ENCODE assay signal across 8 cellular contexts in the genomic region with DNA sequence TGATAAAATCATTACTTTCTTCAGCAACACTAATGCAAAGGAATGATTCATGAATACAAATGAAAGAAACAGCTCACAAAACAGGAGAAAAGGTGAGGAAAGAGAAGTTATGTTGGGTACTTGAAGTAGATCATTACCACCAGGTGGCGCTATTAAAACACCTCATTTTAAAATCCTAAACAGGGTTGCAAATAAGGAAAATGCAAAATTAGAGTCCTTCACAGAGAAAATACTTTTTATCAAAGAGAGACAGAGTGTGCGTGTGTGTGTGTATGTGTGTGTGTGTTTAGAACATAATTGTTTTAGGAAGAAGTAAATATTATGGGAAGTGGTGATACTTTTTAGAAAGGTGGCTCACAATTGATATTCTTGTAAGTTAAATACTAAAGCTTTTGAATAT. TPM values are rescaled to one million over a fixed set of nuclear protein-coding genes. Genes with fewer than 3 reads are reported as not detected.
A peak's percentile ranks its signal among the peaks of the same experiment; 100 is the strongest.
DNase-seq lines count a peak whose midpoint lies in the region; ATAC-seq, FAIRE-seq and TF ChIP-seq lines count a peak whose summit lies in the region.

No MANE protein-coding gene starts in this region.

- H3K79me2 ChIP-seq in OCI-LY1 (ENCODE audit: insufficient read depth, low read length) (no peaks in the 10 kb centered on the region), HepG2 (ENCODE audit: insufficient read depth, low read length) (no peaks in the 10 kb centered on the region)

- H3K9me2 ChIP-seq in OCI-LY1 (ENCODE audit: low read depth, low read length), result no peaks in the 10 kb centered on the region

- intact Hi-C loops in HepG2 (cut with micrococcal nuclease; ENCODE audit: unreplicated experiment), result loop anchor here (1.0 to 10.0 kb wide), 4 partner anchors 249 to 1006 kb away; no protein-coding TSS in a partner anchor

- FAIRE-seq in HepG2 (lab: Jason Lieb, UNC) (peak; percentile 59), urothelium cell line (lab: Jason Lieb, UNC) (no peak)

- H3K36me3 ChIP-seq in OCI-LY1 (ENCODE audit: insufficient read depth, low read length), result no peaks in the 10 kb centered on the region
- H3K36me3 ChIP-seq in HepG2 (replicated peaks in 1 of 2; ENCODE audit: control insufficient read depth in 1 of 2, insufficient read depth in 2 of 2, low read length in 2 of 2), result no peaks in the 10 kb centered on the region

- H3F3A ChIP-seq in OCI-LY1 (ENCODE audit: insufficient read depth, low read length), result no peaks in the 10 kb centered on the region

- H3K4me2 ChIP-seq in OCI-LY1 (ENCODE audit: low read length) (no peak overlapping the region), HepG2 (ENCODE audit: low read depth, low read length) (no peak overlapping the region)

- in situ Hi-C loops in KBM-7 (cut with MboI; ENCODE audit: low pct_unique_long_range_greater_than_20kb, low sequenced_read_pairs) (loop anchor here (25.0 kb wide), 1 partner anchor 1016 kb away; no protein-coding TSS in a partner anchor), HepG2 (cut with HindIII; ENCODE audit: extremely low pct_ligation_motif_present, low pct_unique_long_range_greater_than_20kb) (loop anchor here (5.0 kb wide), 1 partner anchor 1006 kb away; no protein-coding TSS in a partner anchor)

- TF ChIP-seq EP300 in HepG2 (IDR thresholded peaks at IDR 0.05; ENCODE audit: low read depth in 2 of 2, low read length in 2 of 2) (no peak), HepG2 (CRISPR knock-in tag; IDR thresholded peaks at IDR 0.05; ENCODE audit: borderline replicate concordance) (no peak)

- no peaks in the 10 kb centered on the region for H3K4me1 ChIP-seq in OCI-LY1 (ENCODE audit: insufficient read depth, low read length, severe bottlenecking)
- peaks cover 13% of the 10 kb centered on the region for H3K4me1 ChIP-seq in HepG2 (ENCODE audit: insufficient read depth, low read length)

- POLR2A ChIA-PET in HepG2 (lab: Yijun Ruan, JAX), result no interaction called here

- TF ChIP-seq POLR2A in HepG2 (IDR thresholded peaks at IDR 0.05; ENCODE audit: insufficient read depth in 1 of 2, low read depth in 2 of 2, low read length in 2 of 2), result no peak

- H3K9ac ChIP-seq in OCI-LY1 (ENCODE audit: low read length), result no peak overlapping the region
- no peak overlapping the region for H3K9ac ChIP-seq in HepG2 (ENCODE audit: insufficient read depth, low read depth, low read length)

- CTCF ChIA-PET in HepG2 (lab: Yijun Ruan, JAX; ENCODE audit: low intra/inter-chr PET ratio, low total read pairs), result interaction anchor here (1.8 kb wide), 1 partner anchor 1007 kb away, joined by 11 read pairs; no protein-coding TSS in a partner anchor

- H2AFZ ChIP-seq in OCI-LY1 (ENCODE audit: low read length), result no peak overlapping the region
- no peak overlapping the region for H2AFZ ChIP-seq in HepG2 (ENCODE audit: low read length)

- H4K20me1 ChIP-seq in OCI-LY1 (ENCODE audit: insufficient read depth, low read length) (no peaks in the 10 kb centered on the region), HepG2 (ENCODE audit: insufficient read depth, low read length) (no peaks in the 10 kb centered on the region)

- TF ChIP-seq CTCF in OCI-LY1 (IDR thresholded peaks at IDR 0.05; ENCODE audit: low read length) (peak; percentile 83), coronary artery (IDR thresholded peaks at IDR 0.05) (peak; percentile 29), HepG2 (CRISPR knock-in tag; IDR thresholded peaks at IDR 0.05) (peak; percentile 71)

- no peaks in the 10 kb centered on the region for H3K27me3 ChIP-seq in OCI-LY1 (ENCODE audit: insufficient read depth, low read length)
- H3K27me3 ChIP-seq in HepG2 (ENCODE audit: control insufficient read depth in 1 of 2, insufficient read depth in 2 of 2, low read length in 2 of 2), result no peaks in the 10 kb centered on the region

- H3K9me3 ChIP-seq in OCI-LY1 (ENCODE audit: low read length) (no peaks in the 10 kb centered on the region), HepG2 (ENCODE audit: low read length) (no peaks in the 10 kb centered on the region)

- DNase-seq in DMS53 treated with DMSO at 0.1 percent for 48 hours (lab: John Stamatoyannopoulos, UW; ENCODE audit: unreplicated experiment) (peak; percentile 75), KBM-7 (peak; percentile 85), coronary artery (ENCODE audit: low spot score) (no peak), HepG2 (ENCODE audit: low spot score) (peak; percentile 49), urothelium cell line (ENCODE audit: low spot score) (peak; percentile 32)

- H3K4me3 ChIP-seq in OCI-LY1 (ENCODE audit: low read depth, low read length, poor library complexity, severe bottlenecking) (no peak overlapping the region), coronary artery (no peak overlapping the region), HepG2 (replicated peaks in 1 of 3; ENCODE audit: insufficient read depth in 1 of 3, low read depth in 2 of 3, low read length in 3 of 3) (no peak overlapping the region)

- no TSS peak for BruUV-seq in HepG2 (replicated peaks; lab: Mats Ljungman, UMichigan)

- 1% methylated on average over 2 of the region's 2 CpGs for WGBS in HepG2 (ENCODE audit: low lambda C conversion rate)

- peak; percentile 65; the same call in 1 of the 2 replicates for TF ChIP-seq RAD21 in HepG2 (CRISPR knock-in tag; IDR thresholded peaks at IDR 0.05)

- ATAC-seq in HepG2 (no peak; the same call in 2 of the 3 replicates), GM18519 (IDR thresholded peaks at IDR 0.05; ENCODE audit: low FRiP score, unreplicated experiment) (no peak), HG02884 (IDR thresholded peaks at IDR 0.05; ENCODE audit: unreplicated experiment) (no peak)

- H3K27ac ChIP-seq in OCI-LY1 (ENCODE audit: low read depth, low read length, poor library complexity, severe bottlenecking) (no peak overlapping the region), coronary artery (peak overlapping the region; percentile 45 to 73), HepG2 (ENCODE audit: extremely low read length, insufficient read depth, low read length) (no peak overlapping the region)

TF ChIP-seq in HepG2, 621 proteins besides CTCF, POLR2A, EP300 and RAD21 (continues in another document):
- no peak for TF ChIP-seq KLF12 (CRISPR knock-in tag; IDR thresholded peaks at IDR 0.05; ENCODE audit: borderline replicate concordance)
- TF ChIP-seq KLF13 (CRISPR knock-in tag; IDR thresholded peaks at IDR 0.05), result no peak
- TF ChIP-seq ZNF792 (CRISPR knock-in tag; IDR thresholded peaks at IDR 0.05), result no peak
- no peak for TF ChIP-seq BRD4 (CRISPR knock-in tag; IDR thresholded peaks at IDR 0.05)
- no peak for TF ChIP-seq NCOR1 (IDR thresholded peaks at IDR 0.05; ENCODE audit: borderline replicate concordance, low read length)
- TF ChIP-seq SP2 (CRISPR knock-in tag; IDR thresholded peaks at IDR 0.05), result no peak
- TF ChIP-seq FOXA3 (CRISPR knock-in tag; IDR thresholded peaks at IDR 0.05), result peak; percentile 10; the same call in 1 of the 2 replicates
- TF ChIP-seq, protein P1, sequence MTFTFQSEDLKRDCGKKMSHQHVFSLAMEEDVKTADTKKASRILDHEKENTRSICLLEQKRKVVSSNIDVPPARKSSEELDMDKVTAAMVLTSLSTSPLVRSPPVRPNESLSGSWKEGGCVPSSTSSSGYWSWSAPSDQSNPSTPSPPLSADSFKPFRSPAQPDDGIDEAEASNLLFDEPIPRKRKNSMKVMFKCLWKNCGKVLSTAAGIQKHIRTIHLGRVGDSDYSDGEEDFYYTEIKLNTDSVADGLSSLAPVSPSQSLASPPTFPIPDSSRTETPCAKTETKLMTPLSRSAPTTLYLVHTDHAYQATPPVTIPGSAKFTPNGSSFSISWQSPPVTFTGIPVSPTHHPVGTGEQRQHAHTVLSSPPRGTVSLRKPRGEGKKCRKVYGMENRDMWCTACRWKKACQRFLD (CRISPR knock-in tag; IDR thresholded peaks at IDR 0.05; ENCODE audit: borderline replicate concordance), result no peak
- no peak for TF ChIP-seq GTF3A (CRISPR knock-in tag; conservative IDR thresholded peaks at IDR 0.05)
- TF ChIP-seq DPF2 (CRISPR knock-in tag; IDR thresholded peaks at IDR 0.05; ENCODE audit: borderline replicate concordance, low read depth), result no peak
- no peak for TF ChIP-seq ZMYM3 (CRISPR knock-in tag; IDR thresholded peaks at IDR 0.05)
- no peak for TF ChIP-seq ZNF101 (CRISPR knock-in tag; IDR thresholded peaks at IDR 0.05; ENCODE audit: borderline replicate concordance, low read depth)
- peak; percentile 74 for TF ChIP-seq SMC3 (IDR thresholded peaks at IDR 0.05; ENCODE audit: low read length)
- TF ChIP-seq ZNF772 (CRISPR knock-in tag; IDR thresholded peaks at IDR 0.05), result no peak

RNA-seq across cellular contexts. Expression of a gene that starts 49.5 kb away (rescaled TPM):
- not detected in 2 replicates for total RNA-seq in HepG2 (2016; rRNA removed; fragmentation: Illumina TruSeq; extraction: Trizol)
- total RNA-seq in HepG2 (2016; cell fraction: cytosol; rRNA removed; fragmentation: Illumina TruSeq; extraction: Trizol; ENCODE audit: low read depth), result not detected in 2 replicates
- total RNA-seq in HepG2 (2016; cell fraction: insoluble cytoplasmic fraction; rRNA removed; fragmentation: Illumina TruSeq; extraction: Trizol), result not detected in 2 replicates
- not detected in 2 replicates for total RNA-seq in HepG2 (2016; cell fraction: membrane; rRNA removed; fragmentation: Illumina TruSeq; extraction: Trizol)
- not detected in 2 replicates for total RNA-seq in HepG2 (2016; cell fraction: nucleus; rRNA removed; fragmentation: Illumina TruSeq; extraction: Trizol)
- not detected in 2 replicates for polyA plus RNA-seq in HepG2 (2011; rRNA removed)
- polyA plus RNA-seq in HepG2 (2011; cell fraction: cytosol; rRNA removed), result not detected in 2 replicates
- polyA plus RNA-seq in HepG2 (2011; cell fraction: nucleus; rRNA removed), result not detected in 2 replicates
- polyA plus RNA-seq in HepG2 (2012), result not detected in 2 replicates
- polyA plus RNA-seq in HepG2 (2016; cell fraction: cytosol; fragmentation: Illumina TruSeq; extraction: Trizol; ENCODE audit: low read depth), result not detected in 2 replicates
- polyA plus RNA-seq in HepG2 (2016; cell fraction: insoluble cytoplasmic fraction; fragmentation: Illumina TruSeq; extraction: Trizol; ENCODE audit: low read depth), result not detected in 2 replicates
- not detected in 2 replicates for polyA plus RNA-seq in HepG2 (2016; cell fraction: membrane; fragmentation: Illumina TruSeq; extraction: Trizol; ENCODE audit: low read depth)
- polyA plus RNA-seq in HepG2 (2016; cell fraction: nucleus; fragmentation: Illumina TruSeq; extraction: Trizol; ENCODE audit: insufficient read depth, low read depth), result not detected in 2 replicates
- polyA minus RNA-seq in HepG2 (2011; rRNA and poly(A)+ RNA removed; ENCODE audit: low replicate concordance), result not detected in 2 replicates
- not detected in 2 replicates for polyA minus RNA-seq in HepG2 (2011; cell fraction: cytosol; rRNA and poly(A)+ RNA removed)
- not detected in 2 replicates for polyA minus RNA-seq in HepG2 (2011; cell fraction: nucleus; rRNA and poly(A)+ RNA removed)

Comparison
In these comparisons a context has a peak if more than half of its experiments do, and no peak if none do; other contexts are left out.
1. H3K27ac ChIP-seq: peak in coronary artery (2 of 2); none in OCI-LY1 (single experiment) and HepG2 (single experiment).
2. CTCF ChIP-seq: peak in every context shown above with its lines; median percentile 83 in OCI-LY1; 71 in HepG2; 29 in coronary artery.